9 cellular contexts compared by ENCODE assay signal in the genomic region with DNA sequence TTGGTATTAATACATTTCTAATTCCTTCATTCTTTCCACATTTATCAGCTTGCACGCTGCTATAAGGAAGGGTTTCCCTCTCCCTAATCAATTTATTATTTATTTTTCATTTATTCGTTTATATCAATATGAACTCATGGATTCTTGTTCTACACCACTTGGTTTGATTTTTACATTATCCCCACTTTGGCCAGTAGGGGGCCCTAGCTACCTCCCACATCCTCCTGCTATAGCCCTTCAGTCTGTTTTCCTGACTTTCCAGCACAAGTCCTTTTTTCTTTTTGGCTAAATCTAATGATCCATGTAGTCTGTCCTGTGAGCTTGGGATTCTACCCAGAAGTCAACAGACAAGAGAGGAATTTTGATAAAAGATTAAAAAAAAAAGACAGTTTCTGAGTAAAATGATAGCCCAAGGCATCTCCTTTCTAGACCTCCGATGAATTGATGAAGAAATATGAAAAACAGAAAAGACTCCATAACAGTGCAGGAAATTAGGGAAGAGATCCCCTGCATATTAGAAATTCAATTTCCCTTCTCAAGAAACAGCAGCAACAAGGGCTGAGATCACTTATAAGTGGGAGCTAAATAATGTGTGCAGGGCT. TPM values are rescaled to one million over a fixed set of nuclear protein-coding genes. Genes with fewer than 3 reads are reported as not detected.
A peak's percentile ranks its signal among the peaks of the same experiment; 100 is the strongest.
DNase-seq lines count a peak whose midpoint lies in the region; ATAC-seq, FAIRE-seq and TF ChIP-seq lines count a peak whose summit lies in the region.
"Had no signal": no experiment of that assay in that cellular context is flagged by ENCODE, and none has a peak within 500 bp of the region (broad histone marks: within the 10 kb centered on the region; RNA-seq: fewer than 3 reads in every experiment).

No MANE protein-coding gene starts in this region.

- no peak overlapping the region for H3K27ac ChIP-seq in GM12878 (ENCODE audit: control insufficient read depth, insufficient read depth)
- no peak overlapping the region for H3K27ac ChIP-seq in vagina

- H3K9ac ChIP-seq in GM12878 (ENCODE audit: control insufficient read depth, insufficient read depth, low read length) = no peak overlapping the region

- BruUV-seq in GM12878 (replicated peaks; lab: Mats Ljungman, UMichigan) = no TSS peak

- DNase-seq in 8988T (peak; percentile 27), COLO829 (ENCODE audit: low spot score) (peak; percentile 59), M059J (ENCODE audit: low read depth) (peak; percentile 36), GM12878 (ENCODE audit: low read depth, low spot score) (no peak), left lobe of liver (ENCODE audit: low spot score) (no peak), vagina (ENCODE audit: extremely low spot score in 2 of 2) (no peak), NOMO-1 (lab: John Stamatoyannopoulos, UW; ENCODE audit: unreplicated experiment in 2 of 2) (no peak)

- in situ Hi-C loops in GM12878 (cut with MboI) = loop anchor here (10.0 kb wide), 1 partner anchor 587 kb away; no protein-coding TSS in a partner anchor

- CTCF ChIA-PET in GM12878 (lab: Yijun Ruan, JAX) = interaction anchor here (0.6 to 5.0 kb wide), 59 partner anchors 8 to 1226 kb away, joined by 3 to 127 read pairs (median 6); no protein-coding TSS in a partner anchor

- TF ChIP-seq CTCF in GM12878 (IDR thresholded peaks at IDR 0.05 in 2 of 3, conservative IDR thresholded peaks at IDR 0.05 in 1 of 3; ENCODE audit: control insufficient read depth in 2 of 3, extremely low read depth in 1 of 3, insufficient read depth in 1 of 3, low read depth in 3 of 3, low read length in 3 of 3) (peak; percentile 69 to 87 (median 82)), vagina (IDR thresholded peaks at IDR 0.05) (peak in 2 of 3 experiments; percentile 39 to 43)

- TF ChIP-seq POLR2A in GM12878 (IDR thresholded peaks at IDR 0.05; ENCODE audit: low read depth, low read length) = no peak
- TF ChIP-seq POLR2A in vagina (IDR thresholded peaks at IDR 0.05) = no peak

- H3K4me1 ChIP-seq in GM12878 (ENCODE audit: control insufficient read depth, insufficient read depth, low read length) (peaks cover 11% of the 10 kb centered on the region), vagina (peaks cover 5% of the 10 kb centered on the region)

- TF ChIP-seq RAD21 in GM12878 (IDR thresholded peaks at IDR 0.05; ENCODE audit: insufficient read depth, low read depth, low read length) = peak; percentile 55; the same call in 1 of the 2 replicates

- no peaks in the 10 kb centered on the region for H3K36me3 ChIP-seq in GM12878 (ENCODE audit: control insufficient read depth in 2 of 2, insufficient read depth in 2 of 2, low read length in 1 of 2)
- no peaks in the 10 kb centered on the region for H3K36me3 ChIP-seq in vagina

- SMC1A ChIA-PET in GM12878 (lab: Charles Lee; ENCODE audit: uncharacterized antibody, unreplicated experiment) = interaction anchor here (0.6 to 4.7 kb wide), 15 partner anchors 9 to 222 kb away, joined by 3 to 61 read pairs (median 4); no protein-coding TSS in a partner anchor

- H3K79me2 ChIP-seq in GM12878 (ENCODE audit: control insufficient read depth, insufficient read depth, low read length) = no peaks in the 10 kb centered on the region

- H3K4me3 ChIP-seq in GM12878 = no peak overlapping the region
- no peak overlapping the region for H3K4me3 ChIP-seq in vagina

- H4K20me1 ChIP-seq in GM12878 (ENCODE audit: control insufficient read depth, insufficient read depth) = no peaks in the 10 kb centered on the region

- ATAC-seq in GM12878 = peak; percentile 45; the same call in 2 of the 3 replicates
- peak; percentile 69 for ATAC-seq in left lobe of liver
- ATAC-seq in HG02938 (IDR thresholded peaks at IDR 0.05; ENCODE audit: unreplicated experiment) = no peak

- TF ChIP-seq EP300 in GM12878 (IDR thresholded peaks at IDR 0.05; ENCODE audit: borderline replicate concordance in 1 of 2, control insufficient read depth in 1 of 2, low read depth in 2 of 2, low read length in 2 of 2) = no peak

- no peak for FAIRE-seq in GM12878 (lab: Jason Lieb, UNC)

- no peak overlapping the region for H3K4me2 ChIP-seq in GM12878 (ENCODE audit: control insufficient read depth, insufficient read depth)

- no peaks in the 10 kb centered on the region for H3K27me3 ChIP-seq in GM12878 (replicated peaks in 1 of 2; ENCODE audit: control insufficient read depth in 2 of 2, insufficient read depth in 2 of 2, low read length in 1 of 2)
- no peaks in the 10 kb centered on the region for H3K27me3 ChIP-seq in vagina

- RAD21 ChIA-PET in GM12878 (lab: Charles Lee; ENCODE audit: unreplicated experiment) = interaction anchor here (1.1 to 4.0 kb wide), 7 partner anchors 9 to 189 kb away, joined by 3 to 41 read pairs (median 4); no protein-coding TSS in a partner anchor

- POLR2A ChIA-PET in GM12878 (lab: Charles Lee) = interaction anchor here (0.7 to 1.3 kb wide), 3 partner anchors 9 to 1000 kb away, joined by 3 read pairs; no protein-coding TSS in a partner anchor

- WGBS in GM12878 (ENCODE audit: insufficient coverage, insufficient replicate concordance, low lambda C conversion rate, missing lambda C conversion rate) = 35% methylated on average over 3 of the region's 3 CpGs

- H3K9me3 ChIP-seq in GM12878 (replicated peaks; ENCODE audit: control insufficient read depth, insufficient read depth, low read length) = no peaks in the 10 kb centered on the region
- no peaks in the 10 kb centered on the region for H3K9me3 ChIP-seq in vagina

- intact Hi-C loops in GM12878 (cut with micrococcal nuclease; ENCODE audit: unreplicated experiment) = no loop called here
- intact Hi-C loops in vagina (cut with DNase I) = no loop called here

- no peak overlapping the region for H2AFZ ChIP-seq in GM12878 (ENCODE audit: control insufficient read depth, low read depth, low read length)

TF ChIP-seq in GM12878, 131 proteins besides CTCF, POLR2A, EP300 and RAD21 (continues in another document):
- TF ChIP-seq, protein P1, sequence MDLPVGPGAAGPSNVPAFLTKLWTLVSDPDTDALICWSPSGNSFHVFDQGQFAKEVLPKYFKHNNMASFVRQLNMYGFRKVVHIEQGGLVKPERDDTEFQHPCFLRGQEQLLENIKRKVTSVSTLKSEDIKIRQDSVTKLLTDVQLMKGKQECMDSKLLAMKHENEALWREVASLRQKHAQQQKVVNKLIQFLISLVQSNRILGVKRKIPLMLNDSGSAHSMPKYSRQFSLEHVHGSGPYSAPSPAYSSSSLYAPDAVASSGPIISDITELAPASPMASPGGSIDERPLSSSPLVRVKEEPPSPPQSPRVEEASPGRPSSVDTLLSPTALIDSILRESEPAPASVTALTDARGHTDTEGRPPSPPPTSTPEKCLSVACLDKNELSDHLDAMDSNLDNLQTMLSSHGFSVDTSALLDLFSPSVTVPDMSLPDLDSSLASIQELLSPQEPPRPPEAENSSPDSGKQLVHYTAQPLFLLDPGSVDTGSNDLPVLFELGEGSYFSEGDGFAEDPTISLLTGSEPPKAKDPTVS (IDR thresholded peaks at IDR 0.05; ENCODE audit: low read depth, low read length) = no peak
- TF ChIP-seq MEF2A (IDR thresholded peaks at IDR 0.05; ENCODE audit: insufficient read depth, low read depth, low read length) = no peak
- TF ChIP-seq, protein P2, sequence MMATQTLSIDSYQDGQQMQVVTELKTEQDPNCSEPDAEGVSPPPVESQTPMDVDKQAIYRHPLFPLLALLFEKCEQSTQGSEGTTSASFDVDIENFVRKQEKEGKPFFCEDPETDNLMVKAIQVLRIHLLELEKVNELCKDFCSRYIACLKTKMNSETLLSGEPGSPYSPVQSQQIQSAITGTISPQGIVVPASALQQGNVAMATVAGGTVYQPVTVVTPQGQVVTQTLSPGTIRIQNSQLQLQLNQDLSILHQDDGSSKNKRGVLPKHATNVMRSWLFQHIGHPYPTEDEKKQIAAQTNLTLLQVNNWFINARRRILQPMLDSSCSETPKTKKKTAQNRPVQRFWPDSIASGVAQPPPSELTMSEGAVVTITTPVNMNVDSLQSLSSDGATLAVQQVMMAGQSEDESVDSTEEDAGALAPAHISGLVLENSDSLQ (IDR thresholded peaks at IDR 0.05) = no peak
- TF ChIP-seq, protein P3, sequence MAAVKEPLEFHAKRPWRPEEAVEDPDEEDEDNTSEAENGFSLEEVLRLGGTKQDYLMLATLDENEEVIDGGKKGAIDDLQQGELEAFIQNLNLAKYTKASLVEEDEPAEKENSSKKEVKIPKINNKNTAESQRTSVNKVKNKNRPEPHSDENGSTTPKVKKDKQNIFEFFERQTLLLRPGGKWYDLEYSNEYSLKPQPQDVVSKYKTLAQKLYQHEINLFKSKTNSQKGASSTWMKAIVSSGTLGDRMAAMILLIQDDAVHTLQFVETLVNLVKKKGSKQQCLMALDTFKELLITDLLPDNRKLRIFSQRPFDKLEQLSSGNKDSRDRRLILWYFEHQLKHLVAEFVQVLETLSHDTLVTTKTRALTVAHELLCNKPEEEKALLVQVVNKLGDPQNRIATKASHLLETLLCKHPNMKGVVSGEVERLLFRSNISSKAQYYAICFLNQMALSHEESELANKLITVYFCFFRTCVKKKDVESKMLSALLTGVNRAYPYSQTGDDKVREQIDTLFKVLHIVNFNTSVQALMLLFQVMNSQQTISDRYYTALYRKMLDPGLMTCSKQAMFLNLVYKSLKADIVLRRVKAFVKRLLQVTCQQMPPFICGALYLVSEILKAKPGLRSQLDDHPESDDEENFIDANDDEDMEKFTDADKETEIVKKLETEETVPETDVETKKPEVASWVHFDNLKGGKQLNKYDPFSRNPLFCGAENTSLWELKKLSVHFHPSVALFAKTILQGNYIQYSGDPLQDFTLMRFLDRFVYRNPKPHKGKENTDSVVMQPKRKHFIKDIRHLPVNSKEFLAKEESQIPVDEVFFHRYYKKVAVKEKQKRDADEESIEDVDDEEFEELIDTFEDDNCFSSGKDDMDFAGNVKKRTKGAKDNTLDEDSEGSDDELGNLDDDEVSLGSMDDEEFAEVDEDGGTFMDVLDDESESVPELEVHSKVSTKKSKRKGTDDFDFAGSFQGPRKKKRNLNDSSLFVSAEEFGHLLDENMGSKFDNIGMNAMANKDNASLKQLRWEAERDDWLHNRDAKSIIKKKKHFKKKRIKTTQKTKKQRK (IDR thresholded peaks at IDR 0.05; ENCODE audit: low read depth, low read length) = no peak

RNA-seq across cellular contexts. Expression of a gene that starts 47.7 kb away (rescaled TPM):
- total RNA-seq in M059J (2014; rRNA removed; shearing (Covaris generic)) = not detected in 2 replicates
- total RNA-seq in GM12878 (2013; cell fraction: nucleolus; rRNA removed) = not detected in 2 replicates
- not detected in 2 replicates for total RNA-seq in GM12878 (2014; rRNA removed)
- total RNA-seq in GM12878 (2014; rRNA removed; fragmentation: Illumina TruSeq; extraction: Trizol) = not detected in 2 replicates
- not detected in 2 replicates for total RNA-seq in GM12878 (2021)
- polyA plus RNA-seq in GM12878 (2011; ENCODE audit: low read depth) = not detected
- polyA plus RNA-seq in GM12878 (2011; rRNA removed) = not detected in 2 replicates
- not detected in 2 replicates for polyA plus RNA-seq in GM12878 (2011; cell fraction: cytosol; rRNA removed)
- not detected in 2 replicates for polyA plus RNA-seq in GM12878 (2011; cell fraction: nucleus; rRNA removed)
- not detected in 2 replicates for polyA plus RNA-seq in GM12878 (2012)
- polyA plus RNA-seq in GM12878 (2014; fragmentation: Illumina TruSeq; extraction: Trizol) = not detected in 2 replicates
- polyA plus RNA-seq in GM12878 (2014; fragmentation: Nextera tagmentation; extraction: Ambion mirVana) = not detected
- polyA plus RNA-seq in GM12878 (2014; rRNA removed) = not detected in 2 replicates
- polyA plus RNA-seq in GM12878 (2016; fragmentation: Nextera tagmentation; extraction: Ambion mirVana) = not detected
- not detected in 2 replicates for polyA minus RNA-seq in GM12878 (2011; rRNA and poly(A)+ RNA removed)
- polyA minus RNA-seq in GM12878 (2011; cell fraction: cytosol; rRNA and poly(A)+ RNA removed) = not detected in 2 replicates
- polyA minus RNA-seq in GM12878 (2011; cell fraction: nucleus; rRNA and poly(A)+ RNA removed) = not detected in 2 replicates
- not detected for total RNA-seq in left lobe of liver
- total RNA-seq in vagina = not detected
- polyA plus RNA-seq: IgD-negative memory B cell had no signal

Comparison
In these comparisons a context has a peak if more than half of its experiments do, and no peak if none do; other contexts are left out.
1. DNase-seq: peak in 8988T (single experiment), COLO829 (single experiment) and M059J (single experiment); none in GM12878 (single experiment), left lobe of liver (single experiment), vagina (0 of 2) and NOMO-1 (0 of 2).